In genomic region chr12:56751712-56752598, GRCh38 we compare ENCODE assay signal across 8 cellular contexts.
DNase-seq lines count a peak whose midpoint lies in the region; ATAC-seq and TF ChIP-seq lines count a peak whose summit lies in the region.

TSS of gene PRIM1 (minus strand) at chr12:56752323. CDS start at chr12:56752298, 25 bp downstream.

- no peaks in the 10 kb centered on the region for H3K27me3 Mint-ChIP-seq in central memory CD8-positive, alpha-beta T cell

- peaks cover 19% of the 10 kb centered on the region for H3K36me3 Mint-ChIP-seq in central memory CD8-positive, alpha-beta T cell (ENCODE audit: insufficient read depth)

- peaks cover 25% of the 10 kb centered on the region for H3K4me1 Mint-ChIP-seq in central memory CD8-positive, alpha-beta T cell

- peak within 1 kb of the TSS; percentile 92 for H3K4me3 Mint-ChIP-seq in central memory CD8-positive, alpha-beta T cell

- peak; percentile 77 to 87 for DNase-seq in AML-193 (lab: John Stamatoyannopoulos, UW)
- DNase-seq in NCI-H345 treated with DMSO at 0.1 percent for 48 hours (lab: John Stamatoyannopoulos, UW; ENCODE audit: unreplicated experiment), result peak; percentile 87
- peak; percentile 65 to 68 for DNase-seq in central memory CD8-positive, alpha-beta T cell (ENCODE audit: low spot score in 2 of 2)
- peak; percentile 54 for DNase-seq in kidney glomerular epithelial cell (lab: John Stamatoyannopoulos, UW)
- DNase-seq in stimulated activated CD4-positive, alpha-beta T cell treated with anti-CD3 and anti-CD28 coated beads, Interleukin-15, amount 100 ng/mL, for 24 hours, result peak; percentile 95

- no peaks in the 10 kb centered on the region for H3K9me3 Mint-ChIP-seq in central memory CD8-positive, alpha-beta T cell

- peak within 1 kb of the TSS; percentile 92 for H3K27ac Mint-ChIP-seq in central memory CD8-positive, alpha-beta T cell (ENCODE audit: low read depth)

- peak; percentile 80 for TF ChIP-seq POLR2A in GM19099 (IDR thresholded peaks at IDR 0.05; ENCODE audit: extremely low read depth, insufficient read length, low read depth)

- peak; percentile 81 for ATAC-seq in HG03354 (IDR thresholded peaks at IDR 0.05; ENCODE audit: poor library complexity, severe bottlenecking, unreplicated experiment)
- ATAC-seq in activated CD4-positive, CD25-positive, alpha-beta regulatory T cell treated with anti-CD3 and anti-CD28 coated beads, Interleukin-2, amount 50 U/mL, for 24 hours, result peak; percentile 90 to 91
- peak; percentile 74 for ATAC-seq in central memory CD8-positive, alpha-beta T cell (replicated peaks; ENCODE audit: extremely low read depth, poor library complexity, severe bottlenecking)

Comparison
In these comparisons a context has a peak if more than half of its experiments do, and no peak if none do; other contexts are left out.
1. Peak in every context shown above with its lines: DNase-seq and ATAC-seq.